Comparison of ENCODE assay signal across 8 cellular contexts in the genomic region with DNA sequence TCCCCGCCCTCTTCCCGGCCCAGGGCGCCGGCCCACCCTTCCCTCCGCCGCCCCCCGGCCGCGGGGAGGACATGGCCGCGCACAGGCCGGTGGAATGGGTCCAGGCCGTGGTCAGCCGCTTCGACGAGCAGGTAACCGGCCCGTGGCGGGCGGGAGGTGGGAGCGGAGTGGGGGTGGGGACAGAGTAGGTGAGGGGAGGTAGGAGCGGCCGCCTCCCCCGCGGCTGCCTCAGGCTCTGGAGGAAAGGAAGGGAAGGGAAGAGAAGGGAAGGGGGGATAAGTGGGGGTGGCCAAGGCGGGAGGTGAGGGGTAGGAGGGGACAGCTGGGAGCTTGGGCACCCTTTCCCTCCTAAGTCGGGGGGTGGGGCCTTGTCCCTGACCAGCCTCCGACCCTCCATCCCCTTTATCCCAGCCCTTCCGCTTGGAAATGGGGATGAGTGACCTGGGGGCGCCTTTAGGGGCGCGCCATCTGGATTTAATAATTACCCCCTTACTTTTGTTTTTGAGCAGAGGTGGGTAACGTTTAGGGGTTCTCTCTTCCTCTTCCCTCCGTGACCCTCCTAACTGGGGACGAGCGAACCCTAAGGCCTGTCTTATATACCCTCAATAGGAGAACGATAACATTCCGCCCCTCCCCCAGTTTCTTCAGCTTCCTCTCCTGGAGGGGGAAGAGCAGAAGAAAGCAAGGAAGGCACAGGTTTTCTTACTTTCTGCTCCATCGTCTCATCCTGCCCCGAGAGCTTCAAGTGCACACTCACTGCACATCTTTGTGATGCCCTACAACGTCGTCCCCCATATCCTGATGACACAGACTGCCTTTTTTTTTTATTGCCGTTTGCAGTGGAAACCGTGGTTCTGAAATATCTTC. TPM values are rescaled to one million over a fixed set of nuclear protein-coding genes. Genes with fewer than 3 reads are reported as not detected.
DNase-seq lines count a peak whose midpoint lies in the region; ATAC-seq and TF ChIP-seq lines count a peak whose summit lies in the region.

No MANE protein-coding gene starts in this region.

- H4K20me1 ChIP-seq in fibroblast of lung (ENCODE audit: control insufficient read depth, extremely low read depth, insufficient read depth, low read length) = no peaks in the 10 kb centered on the region

- H3K36me3 Mint-ChIP-seq in activated T-helper 17 cell treated with anti-CD3 and anti-CD28 coated beads, Interleukin-2, amount 50 U/mL, for 72 hours (ENCODE audit: low read depth) = peaks cover 8% of the 10 kb centered on the region

- H3K27ac ChIP-seq in fibroblast of lung (ENCODE audit: insufficient read depth, low read length) (peak overlapping the region; percentile 73), thyroid gland (peak overlapping the region; percentile 97 to 99 (median 97))

- no peak for TF ChIP-seq POLR2A in thyroid gland (IDR thresholded peaks at IDR 0.05)

- H3K27me3 ChIP-seq in NT2/D1 (ENCODE audit: insufficient read depth, insufficient read length) (no peaks in the 10 kb centered on the region), fibroblast of lung (ENCODE audit: control insufficient read depth, insufficient read depth, low read length) (no peaks in the 10 kb centered on the region), thyroid gland (no peaks in the 10 kb centered on the region)

- peak overlapping the region; percentile 77 for H3K4me2 ChIP-seq in fibroblast of lung (ENCODE audit: extremely low read depth, insufficient read depth, low read length)

- H3K4me1 ChIP-seq in NT2/D1 (ENCODE audit: insufficient read depth, insufficient read length) (no peaks in the 10 kb centered on the region), fibroblast of lung (ENCODE audit: control insufficient read depth, extremely low read depth, insufficient read depth, low read length) (peaks cover 4% of the 10 kb centered on the region), thyroid gland (peaks cover 7 to 10% of the 10 kb centered on the region in 2 donors)

- H3K27me3 Mint-ChIP-seq in activated T-helper 17 cell treated with anti-CD3 and anti-CD28 coated beads, Interleukin-2, amount 50 U/mL, for 72 hours = no peaks in the 10 kb centered on the region

- H3K27ac Mint-ChIP-seq in activated T-helper 17 cell treated with anti-CD3 and anti-CD28 coated beads, Interleukin-2, amount 50 U/mL, for 72 hours = peak overlapping the region; percentile 97

- no peaks in the 10 kb centered on the region for H3K9me3 Mint-ChIP-seq in activated T-helper 17 cell treated with anti-CD3 and anti-CD28 coated beads, Interleukin-2, amount 50 U/mL, for 72 hours

- H3K4me1 Mint-ChIP-seq in activated T-helper 17 cell treated with anti-CD3 and anti-CD28 coated beads, Interleukin-2, amount 50 U/mL, for 72 hours = peaks cover 13% of the 10 kb centered on the region

- TF ChIP-seq CTCF in GM10248 (IDR thresholded peaks at IDR 0.05; ENCODE audit: control extremely low read depth, extremely low read depth, low read depth, missing control alignments) (no peak), fibroblast of lung (conservative IDR thresholded peaks at IDR 0.05 in 1 of 2, IDR thresholded peaks at IDR 0.05 in 1 of 2; ENCODE audit: low read depth in 1 of 2, low read length in 2 of 2) (no peak), thyroid gland (IDR thresholded peaks at IDR 0.05) (no peak)

- H3K4me3 ChIP-seq in NT2/D1 (ENCODE audit: insufficient read length, low read depth) (peak overlapping the region; percentile 66), fibroblast of lung (replicated peaks in 1 of 4; ENCODE audit: control extremely low read depth in 1 of 4, insufficient read depth in 1 of 4, low read depth in 3 of 4, low read length in 4 of 4) (peak overlapping the region; percentile 69 to 93 (median 90)), thyroid gland (replicated peaks in 1 of 3) (peak overlapping the region; percentile 95 to 99 (median 96))

- peak; percentile 6 for ATAC-seq in HG02870 (IDR thresholded peaks at IDR 0.05; ENCODE audit: unreplicated experiment)
- peak; percentile 35 for ATAC-seq in activated T-helper 17 cell treated with anti-CD3 and anti-CD28 coated beads, Interleukin-2, amount 50 U/mL, for 72 hours (replicated peaks)
- ATAC-seq in HG03521 (IDR thresholded peaks at IDR 0.05; ENCODE audit: unreplicated experiment) = no peak

- H3K9me3 ChIP-seq in NT2/D1 (ENCODE audit: insufficient read depth, low read length) (no peaks in the 10 kb centered on the region), fibroblast of lung (ENCODE audit: control insufficient read depth, insufficient read depth, low read depth, low read length) (no peaks in the 10 kb centered on the region), thyroid gland (no peaks in the 10 kb centered on the region)

- peak overlapping the region; percentile 47 for H2AFZ ChIP-seq in fibroblast of lung (ENCODE audit: low read length)

- peak overlapping the region; percentile 69 for H3K9ac ChIP-seq in NT2/D1 (ENCODE audit: insufficient read length, low read depth)
- H3K9ac ChIP-seq in fibroblast of lung (ENCODE audit: insufficient read depth, low read length) = peak overlapping the region; percentile 90

- POLR2A ChIA-PET in GM10248 (lab: Yijun Ruan, JAX) = no interaction called here

- peak; percentile 50 for DNase-seq in GM10248 (ENCODE audit: extremely low spot score)
- DNase-seq in NT2/D1 (ENCODE audit: low read depth, low spot score) = peak; percentile 39
- peak; percentile 37 to 56 for DNase-seq in fibroblast of lung (ENCODE audit: low read depth in 2 of 2)
- peak; percentile 40 for DNase-seq in myocyte (ENCODE audit: low read depth)
- DNase-seq in thyroid gland = peak; percentile 81 to 82

- H3K36me3 ChIP-seq in NT2/D1 (ENCODE audit: insufficient read depth, insufficient read length, low read length) (peaks cover 5% of the 10 kb centered on the region), fibroblast of lung (ENCODE audit: control insufficient read depth, insufficient read depth, low read length) (no peaks in the 10 kb centered on the region), thyroid gland (no peaks in the 10 kb centered on the region)

- CTCF ChIA-PET in GM10248 (lab: Yijun Ruan, JAX) = interaction anchor here (1.3 to 2.0 kb wide), 4 partner anchors 12 to 31 kb away, joined by 3 to 5 read pairs (median 3); no protein-coding TSS in a partner anchor

- peaks cover 46% of the 10 kb centered on the region for H3K79me2 ChIP-seq in fibroblast of lung (ENCODE audit: control insufficient read depth, insufficient read depth, low read length)

- intact Hi-C loops in thyroid gland (cut with DNase I) = no loop called here

- H3K4me3 Mint-ChIP-seq in activated T-helper 17 cell treated with anti-CD3 and anti-CD28 coated beads, Interleukin-2, amount 50 U/mL, for 72 hours = peak overlapping the region; percentile 97

- 0 to 1% methylated on average over 37 to 43 of the region's 44 CpGs for WGBS in thyroid gland, 2 donors

RNA-seq across cellular contexts. Expression of a gene that starts 0.7 kb away (rescaled TPM):
- total RNA-seq in activated T-helper 17 cell treated with anti-CD3 and anti-CD28 coated beads, Interleukin-2, amount 50 U/mL, for 72 hours = 10 to 100 TPM; 27.6 to 44.4 TPM
- 52.1 and 78.8 TPM in 2 replicates for total RNA-seq in fibroblast of lung
- 51.7 and 52.8 TPM in 2 replicates for polyA plus RNA-seq in fibroblast of lung
- 15.5 and 20.7 TPM in 2 replicates for polyA plus RNA-seq in fibroblast of lung (2012)
- 36.4 and 85.3 TPM in 2 replicates for polyA minus RNA-seq in fibroblast of lung (ENCODE audit: low replicate concordance)
- 31.8 and 42.9 TPM in 2 replicates for total RNA-seq in myocyte
- 11.2 TPM for polyA plus RNA-seq in myocyte (2012)
- 100 to 1,000 TPM; 102 to 208 (median 129) TPM for total RNA-seq in thyroid gland
